In the genomic region with DNA sequence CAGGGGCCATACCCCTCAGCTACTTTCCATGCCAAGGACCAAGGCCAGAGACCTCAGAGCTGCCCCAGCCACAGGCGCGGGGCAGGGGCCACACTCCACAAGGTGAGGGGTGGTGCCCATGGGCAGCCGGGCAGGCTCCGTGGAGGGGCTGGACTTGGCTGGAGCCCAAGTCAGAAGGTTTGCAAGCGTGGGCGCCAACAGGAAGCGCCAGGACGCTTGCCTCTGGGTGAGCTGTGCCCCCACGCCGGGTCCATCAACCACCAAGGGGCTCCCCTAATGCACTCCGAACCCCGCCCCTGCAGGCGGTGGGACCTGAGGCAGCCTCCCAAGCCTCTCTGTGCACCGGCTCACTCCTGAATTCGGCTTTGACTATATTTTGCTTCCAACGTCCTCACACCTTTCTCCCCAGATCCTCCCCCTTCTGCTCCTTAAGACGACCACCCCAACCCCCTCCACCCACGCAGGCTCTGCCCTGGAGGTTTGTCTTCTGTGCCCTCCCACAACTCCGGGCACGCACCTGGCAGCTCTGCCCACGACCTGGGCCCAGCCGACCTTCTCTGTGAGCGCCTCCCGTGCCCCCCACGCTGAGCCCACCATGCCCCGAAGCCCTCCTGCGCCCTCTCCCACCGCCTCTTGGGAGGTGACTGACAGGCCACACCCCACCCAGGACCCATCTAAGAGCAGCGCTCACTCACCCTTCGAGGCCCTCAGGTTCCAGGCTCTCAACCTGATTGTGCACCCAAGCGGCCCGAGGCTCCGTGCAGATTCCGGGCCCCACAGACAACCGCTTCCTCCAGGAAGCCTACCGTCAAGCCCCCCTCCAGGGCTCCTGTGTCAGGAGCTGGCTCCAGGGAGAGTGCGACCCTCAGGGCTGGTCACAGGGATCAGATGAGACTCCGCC, we compare ENCODE assay signal across 1 cellular context.
A peak's percentile ranks its signal among the peaks of the same experiment; 100 is the strongest.
TF ChIP-seq lines count a peak whose summit lies in the region.

No MANE protein-coding gene starts in this region.

TF ChIP-seq in K562, 482 proteins besides CTCF, POLR2A, EP300 and RAD21 (continues in another document):
- TF ChIP-seq, protein P1, sequence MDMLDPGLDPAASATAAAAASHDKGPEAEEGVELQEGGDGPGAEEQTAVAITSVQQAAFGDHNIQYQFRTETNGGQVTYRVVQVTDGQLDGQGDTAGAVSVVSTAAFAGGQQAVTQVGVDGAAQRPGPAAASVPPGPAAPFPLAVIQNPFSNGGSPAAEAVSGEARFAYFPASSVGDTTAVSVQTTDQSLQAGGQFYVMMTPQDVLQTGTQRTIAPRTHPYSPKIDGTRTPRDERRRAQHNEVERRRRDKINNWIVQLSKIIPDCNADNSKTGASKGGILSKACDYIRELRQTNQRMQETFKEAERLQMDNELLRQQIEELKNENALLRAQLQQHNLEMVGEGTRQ (CRISPR knock-in tag; IDR thresholded peaks at IDR 0.05), result no peak
- no peak for TF ChIP-seq MTF1 (CRISPR knock-in tag; IDR thresholded peaks at IDR 0.05; ENCODE audit: borderline replicate concordance)
- no peak for TF ChIP-seq KAT2B (IDR thresholded peaks at IDR 0.05; ENCODE audit: low read depth, low read length)
- no peak for TF ChIP-seq ZNF12 (CRISPR knock-in tag; IDR thresholded peaks at IDR 0.05)
- no peak for TF ChIP-seq ZNF589 (CRISPR knock-in tag; IDR thresholded peaks at IDR 0.05; ENCODE audit: low read depth)
- TF ChIP-seq, protein P2, sequence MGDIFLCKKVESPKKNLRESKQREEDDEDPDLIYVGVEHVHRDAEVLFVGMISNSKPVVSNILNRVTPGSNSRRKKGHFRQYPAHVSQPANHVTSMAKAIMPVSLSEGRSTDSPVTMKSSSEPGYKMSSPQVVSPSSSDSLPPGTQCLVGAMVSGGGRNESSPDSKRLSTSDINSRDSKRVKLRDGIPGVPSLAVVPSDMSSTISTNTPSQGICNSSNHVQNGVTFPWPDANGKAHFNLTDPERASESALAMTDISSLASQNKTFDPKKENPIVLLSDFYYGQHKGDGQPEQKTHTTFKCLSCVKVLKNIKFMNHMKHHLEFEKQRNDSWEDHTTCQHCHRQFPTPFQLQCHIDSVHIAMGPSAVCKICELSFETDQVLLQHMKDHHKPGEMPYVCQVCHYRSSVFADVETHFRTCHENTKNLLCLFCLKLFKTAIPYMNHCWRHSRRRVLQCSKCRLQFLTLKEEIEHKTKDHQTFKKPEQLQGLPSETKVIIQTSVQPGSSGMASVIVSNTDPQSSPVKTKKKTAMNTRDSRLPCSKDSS (IDR thresholded peaks at IDR 0.05; ENCODE audit: low read depth, partially characterized antibody), result no peak
- no peak for TF ChIP-seq NFYB (IDR thresholded peaks at IDR 0.05; ENCODE audit: extremely low read depth, insufficient read length)
- TF ChIP-seq SMARCA4 (IDR thresholded peaks at IDR 0.05), result no peak
- peak; percentile 12 for TF ChIP-seq PCBP1 (IDR thresholded peaks at IDR 0.05; ENCODE audit: low read depth, low read length, poor library complexity, severe bottlenecking)
- TF ChIP-seq CAMTA2 (CRISPR knock-in tag; conservative IDR thresholded peaks at IDR 0.05), result no peak
- no peak for TF ChIP-seq ZNF79 (CRISPR knock-in tag; IDR thresholded peaks at IDR 0.05; ENCODE audit: low read depth)
- no peak for TF ChIP-seq TGIF2 (CRISPR knock-in tag; IDR thresholded peaks at IDR 0.05)
- TF ChIP-seq MAZ (CRISPR knock-in tag; conservative IDR thresholded peaks at IDR 0.05 in 1 of 2, IDR thresholded peaks at IDR 0.05 in 1 of 2), result no peak
- TF ChIP-seq, protein P3, sequence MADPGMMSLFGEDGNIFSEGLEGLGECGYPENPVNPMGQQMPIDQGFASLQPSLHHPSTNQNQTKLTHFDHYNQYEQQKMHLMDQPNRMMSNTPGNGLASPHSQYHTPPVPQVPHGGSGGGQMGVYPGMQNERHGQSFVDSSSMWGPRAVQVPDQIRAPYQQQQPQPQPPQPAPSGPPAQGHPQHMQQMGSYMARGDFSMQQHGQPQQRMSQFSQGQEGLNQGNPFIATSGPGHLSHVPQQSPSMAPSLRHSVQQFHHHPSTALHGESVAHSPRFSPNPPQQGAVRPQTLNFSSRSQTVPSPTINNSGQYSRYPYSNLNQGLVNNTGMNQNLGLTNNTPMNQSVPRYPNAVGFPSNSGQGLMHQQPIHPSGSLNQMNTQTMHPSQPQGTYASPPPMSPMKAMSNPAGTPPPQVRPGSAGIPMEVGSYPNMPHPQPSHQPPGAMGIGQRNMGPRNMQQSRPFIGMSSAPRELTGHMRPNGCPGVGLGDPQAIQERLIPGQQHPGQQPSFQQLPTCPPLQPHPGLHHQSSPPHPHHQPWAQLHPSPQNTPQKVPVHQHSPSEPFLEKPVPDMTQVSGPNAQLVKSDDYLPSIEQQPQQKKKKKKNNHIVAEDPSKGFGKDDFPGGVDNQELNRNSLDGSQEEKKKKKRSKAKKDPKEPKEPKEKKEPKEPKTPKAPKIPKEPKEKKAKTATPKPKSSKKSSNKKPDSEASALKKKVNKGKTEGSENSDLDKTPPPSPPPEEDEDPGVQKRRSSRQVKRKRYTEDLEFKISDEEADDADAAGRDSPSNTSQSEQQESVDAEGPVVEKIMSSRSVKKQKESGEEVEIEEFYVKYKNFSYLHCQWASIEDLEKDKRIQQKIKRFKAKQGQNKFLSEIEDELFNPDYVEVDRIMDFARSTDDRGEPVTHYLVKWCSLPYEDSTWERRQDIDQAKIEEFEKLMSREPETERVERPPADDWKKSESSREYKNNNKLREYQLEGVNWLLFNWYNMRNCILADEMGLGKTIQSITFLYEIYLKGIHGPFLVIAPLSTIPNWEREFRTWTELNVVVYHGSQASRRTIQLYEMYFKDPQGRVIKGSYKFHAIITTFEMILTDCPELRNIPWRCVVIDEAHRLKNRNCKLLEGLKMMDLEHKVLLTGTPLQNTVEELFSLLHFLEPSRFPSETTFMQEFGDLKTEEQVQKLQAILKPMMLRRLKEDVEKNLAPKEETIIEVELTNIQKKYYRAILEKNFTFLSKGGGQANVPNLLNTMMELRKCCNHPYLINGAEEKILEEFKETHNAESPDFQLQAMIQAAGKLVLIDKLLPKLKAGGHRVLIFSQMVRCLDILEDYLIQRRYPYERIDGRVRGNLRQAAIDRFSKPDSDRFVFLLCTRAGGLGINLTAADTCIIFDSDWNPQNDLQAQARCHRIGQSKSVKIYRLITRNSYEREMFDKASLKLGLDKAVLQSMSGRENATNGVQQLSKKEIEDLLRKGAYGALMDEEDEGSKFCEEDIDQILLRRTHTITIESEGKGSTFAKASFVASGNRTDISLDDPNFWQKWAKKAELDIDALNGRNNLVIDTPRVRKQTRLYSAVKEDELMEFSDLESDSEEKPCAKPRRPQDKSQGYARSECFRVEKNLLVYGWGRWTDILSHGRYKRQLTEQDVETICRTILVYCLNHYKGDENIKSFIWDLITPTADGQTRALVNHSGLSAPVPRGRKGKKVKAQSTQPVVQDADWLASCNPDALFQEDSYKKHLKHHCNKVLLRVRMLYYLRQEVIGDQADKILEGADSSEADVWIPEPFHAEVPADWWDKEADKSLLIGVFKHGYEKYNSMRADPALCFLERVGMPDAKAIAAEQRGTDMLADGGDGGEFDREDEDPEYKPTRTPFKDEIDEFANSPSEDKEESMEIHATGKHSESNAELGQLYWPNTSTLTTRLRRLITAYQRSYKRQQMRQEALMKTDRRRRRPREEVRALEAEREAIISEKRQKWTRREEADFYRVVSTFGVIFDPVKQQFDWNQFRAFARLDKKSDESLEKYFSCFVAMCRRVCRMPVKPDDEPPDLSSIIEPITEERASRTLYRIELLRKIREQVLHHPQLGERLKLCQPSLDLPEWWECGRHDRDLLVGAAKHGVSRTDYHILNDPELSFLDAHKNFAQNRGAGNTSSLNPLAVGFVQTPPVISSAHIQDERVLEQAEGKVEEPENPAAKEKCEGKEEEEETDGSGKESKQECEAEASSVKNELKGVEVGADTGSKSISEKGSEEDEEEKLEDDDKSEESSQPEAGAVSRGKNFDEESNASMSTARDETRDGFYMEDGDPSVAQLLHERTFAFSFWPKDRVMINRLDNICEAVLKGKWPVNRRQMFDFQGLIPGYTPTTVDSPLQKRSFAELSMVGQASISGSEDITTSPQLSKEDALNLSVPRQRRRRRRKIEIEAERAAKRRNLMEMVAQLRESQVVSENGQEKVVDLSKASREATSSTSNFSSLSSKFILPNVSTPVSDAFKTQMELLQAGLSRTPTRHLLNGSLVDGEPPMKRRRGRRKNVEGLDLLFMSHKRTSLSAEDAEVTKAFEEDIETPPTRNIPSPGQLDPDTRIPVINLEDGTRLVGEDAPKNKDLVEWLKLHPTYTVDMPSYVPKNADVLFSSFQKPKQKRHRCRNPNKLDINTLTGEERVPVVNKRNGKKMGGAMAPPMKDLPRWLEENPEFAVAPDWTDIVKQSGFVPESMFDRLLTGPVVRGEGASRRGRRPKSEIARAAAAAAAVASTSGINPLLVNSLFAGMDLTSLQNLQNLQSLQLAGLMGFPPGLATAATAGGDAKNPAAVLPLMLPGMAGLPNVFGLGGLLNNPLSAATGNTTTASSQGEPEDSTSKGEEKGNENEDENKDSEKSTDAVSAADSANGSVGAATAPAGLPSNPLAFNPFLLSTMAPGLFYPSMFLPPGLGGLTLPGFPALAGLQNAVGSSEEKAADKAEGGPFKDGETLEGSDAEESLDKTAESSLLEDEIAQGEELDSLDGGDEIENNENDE (IDR thresholded peaks at IDR 0.05; ENCODE audit: low read depth, low read length), result no peak
- TF ChIP-seq, protein P4, sequence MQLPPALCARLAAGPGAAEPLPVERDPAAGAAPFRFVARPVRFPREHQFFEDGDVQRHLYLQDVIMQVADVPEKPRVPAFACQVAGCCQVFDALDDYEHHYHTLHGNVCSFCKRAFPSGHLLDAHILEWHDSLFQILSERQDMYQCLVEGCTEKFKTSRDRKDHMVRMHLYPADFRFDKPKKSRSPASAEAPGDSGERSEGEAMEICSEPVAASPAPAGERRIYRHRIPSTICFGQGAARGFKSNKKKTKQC (CRISPR knock-in tag; IDR thresholded peaks at IDR 0.05), result no peak
- TF ChIP-seq ZNF766 (CRISPR knock-in tag; conservative IDR thresholded peaks at IDR 0.05), result no peak
- peak; percentile 51 for TF ChIP-seq ZFP36 (IDR thresholded peaks at IDR 0.05; ENCODE audit: low read depth, low read length, partially characterized antibody)
- TF ChIP-seq, protein P5, sequence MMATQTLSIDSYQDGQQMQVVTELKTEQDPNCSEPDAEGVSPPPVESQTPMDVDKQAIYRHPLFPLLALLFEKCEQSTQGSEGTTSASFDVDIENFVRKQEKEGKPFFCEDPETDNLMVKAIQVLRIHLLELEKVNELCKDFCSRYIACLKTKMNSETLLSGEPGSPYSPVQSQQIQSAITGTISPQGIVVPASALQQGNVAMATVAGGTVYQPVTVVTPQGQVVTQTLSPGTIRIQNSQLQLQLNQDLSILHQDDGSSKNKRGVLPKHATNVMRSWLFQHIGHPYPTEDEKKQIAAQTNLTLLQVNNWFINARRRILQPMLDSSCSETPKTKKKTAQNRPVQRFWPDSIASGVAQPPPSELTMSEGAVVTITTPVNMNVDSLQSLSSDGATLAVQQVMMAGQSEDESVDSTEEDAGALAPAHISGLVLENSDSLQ (IDR thresholded peaks at IDR 0.05), result 0 out of 2 replicates have a peak, but pooled peaks have one; percentile 21
- TF ChIP-seq NFIC (IDR thresholded peaks at IDR 0.05), result peak; percentile 26; the same call in 1 of the 2 replicates
- no peak for TF ChIP-seq ZKSCAN8 (CRISPR knock-in tag; IDR thresholded peaks at IDR 0.05)
- no peak for TF ChIP-seq TCF7L2 (IDR thresholded peaks at IDR 0.05; ENCODE audit: low read depth, low read length)
- TF ChIP-seq ETV5 (CRISPR knock-in tag; IDR thresholded peaks at IDR 0.05; ENCODE audit: low read depth), result no peak
- TF ChIP-seq, protein P6, sequence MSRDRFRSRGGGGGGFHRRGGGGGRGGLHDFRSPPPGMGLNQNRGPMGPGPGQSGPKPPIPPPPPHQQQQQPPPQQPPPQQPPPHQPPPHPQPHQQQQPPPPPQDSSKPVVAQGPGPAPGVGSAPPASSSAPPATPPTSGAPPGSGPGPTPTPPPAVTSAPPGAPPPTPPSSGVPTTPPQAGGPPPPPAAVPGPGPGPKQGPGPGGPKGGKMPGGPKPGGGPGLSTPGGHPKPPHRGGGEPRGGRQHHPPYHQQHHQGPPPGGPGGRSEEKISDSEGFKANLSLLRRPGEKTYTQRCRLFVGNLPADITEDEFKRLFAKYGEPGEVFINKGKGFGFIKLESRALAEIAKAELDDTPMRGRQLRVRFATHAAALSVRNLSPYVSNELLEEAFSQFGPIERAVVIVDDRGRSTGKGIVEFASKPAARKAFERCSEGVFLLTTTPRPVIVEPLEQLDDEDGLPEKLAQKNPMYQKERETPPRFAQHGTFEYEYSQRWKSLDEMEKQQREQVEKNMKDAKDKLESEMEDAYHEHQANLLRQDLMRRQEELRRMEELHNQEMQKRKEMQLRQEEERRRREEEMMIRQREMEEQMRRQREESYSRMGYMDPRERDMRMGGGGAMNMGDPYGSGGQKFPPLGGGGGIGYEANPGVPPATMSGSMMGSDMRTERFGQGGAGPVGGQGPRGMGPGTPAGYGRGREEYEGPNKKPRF (IDR thresholded peaks at IDR 0.05; ENCODE audit: low read depth, low read length), result no peak
- TF ChIP-seq, protein P7, sequence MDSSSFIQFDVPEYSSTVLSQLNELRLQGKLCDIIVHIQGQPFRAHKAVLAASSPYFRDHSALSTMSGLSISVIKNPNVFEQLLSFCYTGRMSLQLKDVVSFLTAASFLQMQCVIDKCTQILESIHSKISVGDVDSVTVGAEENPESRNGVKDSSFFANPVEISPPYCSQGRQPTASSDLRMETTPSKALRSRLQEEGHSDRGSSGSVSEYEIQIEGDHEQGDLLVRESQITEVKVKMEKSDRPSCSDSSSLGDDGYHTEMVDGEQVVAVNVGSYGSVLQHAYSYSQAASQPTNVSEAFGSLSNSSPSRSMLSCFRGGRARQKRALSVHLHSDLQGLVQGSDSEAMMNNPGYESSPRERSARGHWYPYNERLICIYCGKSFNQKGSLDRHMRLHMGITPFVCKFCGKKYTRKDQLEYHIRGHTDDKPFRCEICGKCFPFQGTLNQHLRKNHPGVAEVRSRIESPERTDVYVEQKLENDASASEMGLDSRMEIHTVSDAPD (CRISPR knock-in tag; IDR thresholded peaks at IDR 0.05), result no peak
- TF ChIP-seq SP2 (IDR thresholded peaks at IDR 0.05; ENCODE audit: extremely low read depth, low read depth, low read length, poor library complexity, severe bottlenecking), result no peak
- TF ChIP-seq, protein P8, sequence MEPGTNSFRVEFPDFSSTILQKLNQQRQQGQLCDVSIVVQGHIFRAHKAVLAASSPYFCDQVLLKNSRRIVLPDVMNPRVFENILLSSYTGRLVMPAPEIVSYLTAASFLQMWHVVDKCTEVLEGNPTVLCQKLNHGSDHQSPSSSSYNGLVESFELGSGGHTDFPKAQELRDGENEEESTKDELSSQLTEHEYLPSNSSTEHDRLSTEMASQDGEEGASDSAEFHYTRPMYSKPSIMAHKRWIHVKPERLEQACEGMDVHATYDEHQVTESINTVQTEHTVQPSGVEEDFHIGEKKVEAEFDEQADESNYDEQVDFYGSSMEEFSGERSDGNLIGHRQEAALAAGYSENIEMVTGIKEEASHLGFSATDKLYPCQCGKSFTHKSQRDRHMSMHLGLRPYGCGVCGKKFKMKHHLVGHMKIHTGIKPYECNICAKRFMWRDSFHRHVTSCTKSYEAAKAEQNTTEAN (CRISPR knock-in tag; IDR thresholded peaks at IDR 0.05), result no peak
- TF ChIP-seq TRIM24 (IDR thresholded peaks at IDR 0.05), result no peak
- peak; percentile 44 for TF ChIP-seq EGR1 (conservative IDR thresholded peaks at IDR 0.05)
- TF ChIP-seq YY1 (IDR thresholded peaks at IDR 0.05; ENCODE audit: borderline replicate concordance in 1 of 3, control insufficient read depth in 1 of 3, extremely low read depth in 1 of 3, insufficient read depth in 3 of 3, insufficient read length in 1 of 3, insufficient replicate concordance in 2 of 3, low read depth in 1 of 3, low read length in 2 of 3), result no peak
